ENCODE assay signal across 9 cellular contexts in the genomic region with DNA sequence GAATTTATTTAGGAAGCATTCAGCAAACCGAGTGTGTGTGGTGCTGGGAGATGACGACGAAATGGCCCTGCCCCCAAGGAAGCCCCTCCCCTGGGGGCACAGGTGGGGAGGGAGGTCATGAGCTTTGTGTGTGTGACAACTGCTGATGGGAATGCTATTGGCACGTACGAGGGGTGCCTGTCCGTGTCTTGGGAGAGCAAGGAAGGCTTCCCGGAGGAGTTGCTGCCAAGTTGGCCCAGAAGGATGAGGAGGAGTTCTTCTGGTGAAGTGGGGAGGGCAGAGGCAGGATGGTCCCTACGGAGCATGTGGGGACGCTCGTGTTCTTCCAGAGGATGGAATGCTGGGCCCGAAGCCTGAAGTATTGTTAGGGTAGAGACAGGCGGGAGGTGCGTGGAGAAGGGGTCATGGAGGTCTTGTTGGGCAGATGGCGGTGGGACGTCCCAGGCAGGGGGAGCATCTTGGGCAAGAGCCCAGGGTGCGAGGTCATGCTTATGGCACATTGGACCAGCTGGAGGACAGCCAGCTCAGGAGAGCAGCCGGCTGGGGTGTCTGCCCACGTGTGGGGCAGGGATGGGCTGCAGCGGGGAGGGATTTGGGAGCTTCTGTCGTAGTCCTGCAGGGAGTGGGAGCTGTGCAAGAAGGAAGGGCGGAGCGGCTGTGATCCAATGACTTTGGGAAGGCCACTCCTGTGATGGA. TPM values are rescaled to one million over a fixed set of nuclear protein-coding genes. Genes with fewer than 3 reads are reported as not detected.
DNase-seq lines count a peak whose midpoint lies in the region; ATAC-seq and TF ChIP-seq lines count a peak whose summit lies in the region.
"Had no signal": no experiment of that assay in that cellular context is flagged by ENCODE, and none has a peak within 500 bp of the region (broad histone marks: within the 10 kb centered on the region; RNA-seq: fewer than 3 reads in every experiment).

No MANE protein-coding gene starts in this region.

- H2BK5ac ChIP-seq in trophoblast cell (ENCODE audit: low read depth, low read length, poor library complexity): no peak overlapping the region

- intact Hi-C loops in Caco-2 (cut with micrococcal nuclease; ENCODE audit: unreplicated experiment): no loop called here
- intact Hi-C loops in esophagus muscularis mucosa (cut with DNase I): no loop called here

- CTCF ChIA-PET in Caco-2 (lab: Charles Lee): no interaction called here

- peaks cover 14% of the 10 kb centered on the region for H3K79me1 ChIP-seq in trophoblast cell (ENCODE audit: low read length)

- peak overlapping the region; percentile 3 for H2BK120ac ChIP-seq in trophoblast cell (ENCODE audit: insufficient read depth, low read length, poor library complexity)

- H3K18ac ChIP-seq in trophoblast cell (ENCODE audit: low read length): peak overlapping the region; percentile 58

- no peak overlapping the region for H4K12ac ChIP-seq in trophoblast cell (ENCODE audit: low read depth, low read length)

- peak overlapping the region; percentile 34 for H2BK12ac ChIP-seq in trophoblast cell (ENCODE audit: low read length)

- H3K9me3 ChIP-seq in Caco-2 (no peaks in the 10 kb centered on the region), Peyer's patch (no peaks in the 10 kb centered on the region), esophagus muscularis mucosa (no peaks in the 10 kb centered on the region), trophoblast cell (ENCODE audit: insufficient read depth, low read depth, low read length) (no peaks in the 10 kb centered on the region), WERI-Rb-1 (ENCODE audit: severe bottlenecking) (no peaks in the 10 kb centered on the region)
- H3K9me3 ChIP-seq: sigmoid colon had no signal

- H4K8ac ChIP-seq in trophoblast cell (ENCODE audit: low read depth, low read length): no peak overlapping the region

- H3K9me3 Mint-ChIP-seq in Caco-2 (ENCODE audit: unreplicated experiment): no peaks in the 10 kb centered on the region

- POLR2A ChIA-PET in Caco-2 (lab: Charles Lee): no interaction called here

- WGBS in esophagus muscularis mucosa: 71% methylated on average over 18 of the region's 22 CpGs
- WGBS in trophoblast cell (ENCODE audit: extremely low coverage, insufficient coverage, insufficient read length): no CpG with 5 or more reads among the region's 22 CpGs

- H3K4me1 ChIP-seq in Caco-2 (peaks cover 10% of the 10 kb centered on the region), Peyer's patch (peaks cover 5 to 41% (median 8%) of the 10 kb centered on the region in 4 donors), esophagus muscularis mucosa (peaks cover 49 to 55% (median 51%) of the 10 kb centered on the region in 4 donors), trophoblast cell (ENCODE audit: control insufficient read depth in 1 of 2, insufficient read depth in 2 of 2, low read length in 2 of 2) (peaks cover 21 to 22% of the 10 kb centered on the region in 2 experiments)

- TF ChIP-seq POLR2A in Peyer's patch (IDR thresholded peaks at IDR 0.05) (no peak), esophagus muscularis mucosa (IDR thresholded peaks at IDR 0.05; ENCODE audit: low read depth) (no peak)

- no TSS peak for BruUV-seq in Caco-2 (replicated peaks; lab: Mats Ljungman, UMichigan)

- H3K4me3 Mint-ChIP-seq in Caco-2 (ENCODE audit: unreplicated experiment): no peak overlapping the region

- H3K27me3 ChIP-seq in Caco-2 (replicated peaks; ENCODE audit: control insufficient read depth, insufficient read depth, low read length): no peaks in the 10 kb centered on the region
- no peaks in the 10 kb centered on the region for H3K27me3 ChIP-seq in Peyer's patch
- H3K27me3 ChIP-seq in esophagus muscularis mucosa: no peaks in the 10 kb centered on the region
- no peaks in the 10 kb centered on the region for H3K27me3 ChIP-seq in trophoblast cell (ENCODE audit: insufficient read depth, low read length)
- no peaks in the 10 kb centered on the region for H3K27me3 ChIP-seq in WERI-Rb-1 (ENCODE audit: insufficient read depth, low read depth, severe bottlenecking)
- H3K27me3 ChIP-seq: sigmoid colon had no signal

- no peak overlapping the region for H3K4me2 ChIP-seq in trophoblast cell (ENCODE audit: low read length)

- H2AFZ ChIP-seq in trophoblast cell (ENCODE audit: insufficient read depth, low read length, poor library complexity): no peak overlapping the region

- peaks cover 25% of the 10 kb centered on the region for H3K4me1 Mint-ChIP-seq in Caco-2 (ENCODE audit: low read depth, unreplicated experiment)

- no peak for TF ChIP-seq CTCF in Caco-2 (IDR thresholded peaks at IDR 0.05; ENCODE audit: insufficient read depth in 1 of 2, low read depth in 1 of 2, low read length in 1 of 2, severe bottlenecking in 1 of 2, unreplicated experiment in 1 of 2)
- TF ChIP-seq CTCF in Peyer's patch (IDR thresholded peaks at IDR 0.05): no peak
- no peak for TF ChIP-seq CTCF in esophagus muscularis mucosa (IDR thresholded peaks at IDR 0.05)
- TF ChIP-seq CTCF in WERI-Rb-1 (IDR thresholded peaks at IDR 0.05; ENCODE audit: low read depth, low read length): no peak

- peak overlapping the region; percentile 15 for H2AK5ac ChIP-seq in trophoblast cell (ENCODE audit: low read length)

- H3K4ac ChIP-seq in trophoblast cell (ENCODE audit: low read depth, low read length): peak overlapping the region; percentile 2

- ATAC-seq in GM19395 (IDR thresholded peaks at IDR 0.05; ENCODE audit: unreplicated experiment): no peak

- peaks cover 34% of the 10 kb centered on the region for H3K36me3 Mint-ChIP-seq in Caco-2 (ENCODE audit: insufficient read depth, unreplicated experiment)

- peaks cover 4% of the 10 kb centered on the region for H3K79me2 ChIP-seq in trophoblast cell (ENCODE audit: control insufficient read depth, insufficient read depth, low read length, poor library complexity)

- no peak overlapping the region for H3K4me3 ChIP-seq in Caco-2 (ENCODE audit: low read depth, low read length)
- no peak overlapping the region for H3K4me3 ChIP-seq in Peyer's patch
- H3K4me3 ChIP-seq in esophagus muscularis mucosa: no peak overlapping the region
- no peak overlapping the region for H3K4me3 ChIP-seq in trophoblast cell (ENCODE audit: low read depth, low read length)
- H3K4me3 ChIP-seq in WERI-Rb-1 (ENCODE audit: low read depth, low read length): no peak overlapping the region
- H3K4me3 ChIP-seq: sigmoid colon had no signal

- H3K9ac ChIP-seq in trophoblast cell (ENCODE audit: low read length): no peak overlapping the region

- peak overlapping the region; percentile 57 for H4K91ac ChIP-seq in trophoblast cell (ENCODE audit: low read depth, low read length)

- no peak for TF ChIP-seq EP300 in esophagus muscularis mucosa (IDR thresholded peaks at IDR 0.05)

- H3K27me3 Mint-ChIP-seq in Caco-2 (ENCODE audit: insufficient read depth, unreplicated experiment): no peaks in the 10 kb centered on the region

- DNase-seq in Caco-2 (no peak), Peyer's patch (peak in 1 of 3 donors; percentile 36), esophagus muscularis mucosa (ENCODE audit: extremely low spot score) (no peak), trophoblast cell (no peak), WERI-Rb-1 (no peak), NCI-H2171 (lab: John Stamatoyannopoulos, UW) (no peak)
- no peak for DNase-seq in stimulated activated CD4-positive, alpha-beta T cell treated with anti-CD3 and anti-CD28 coated beads, Interleukin-4, amount 100 ng/mL, for 1 hour
- DNase-seq: sigmoid colon had no signal

- no peak overlapping the region for H3K23ac ChIP-seq in trophoblast cell (ENCODE audit: low read length)

- peak overlapping the region; percentile 23 for H3K14ac ChIP-seq in trophoblast cell (ENCODE audit: low read length)

- peaks cover 1% of the 10 kb centered on the region for H3K36me3 ChIP-seq in Caco-2 (ENCODE audit: control insufficient read depth, insufficient read depth, low read length)
- H3K36me3 ChIP-seq in Peyer's patch: peaks cover 0 to 14% (median 0%) of the 10 kb centered on the region in 3 donors
- H3K36me3 ChIP-seq in esophagus muscularis mucosa: peaks cover 0 to 7% (median 2%) of the 10 kb centered on the region in 4 donors
- H3K36me3 ChIP-seq in trophoblast cell (ENCODE audit: control insufficient read depth in 1 of 2, insufficient read depth in 2 of 2, low read length in 2 of 2): peaks cover 3 to 9% of the 10 kb centered on the region in 2 experiments
- H3K36me3 ChIP-seq in WERI-Rb-1: peaks cover 10% of the 10 kb centered on the region

- peak overlapping the region; percentile 84 for H3K27ac Mint-ChIP-seq in Caco-2 (ENCODE audit: unreplicated experiment)

- peak overlapping the region; percentile 8 to 80 (median 61) for H3K27ac ChIP-seq in Peyer's patch
- H3K27ac ChIP-seq in esophagus muscularis mucosa (replicated peaks in 1 of 4): peak overlapping the region; percentile 61 to 75 (median 68)
- no peak overlapping the region for H3K27ac ChIP-seq in trophoblast cell (ENCODE audit: low read depth, low read length)
- H3K27ac ChIP-seq in WERI-Rb-1: no peak overlapping the region

RNA-seq across cellular contexts. Expression of a gene that starts 46.1 kb away (rescaled TPM):
- total RNA-seq in Caco-2 (2022) (45.0 and 47.9 TPM in 2 replicates), Peyer's patch (10 to 100 TPM; 26.8 to 47.2 (median 34.0) TPM), esophagus muscularis mucosa (10 to 100 TPM; 17.0 to 25.3 (median 25.1) TPM)
- 22.0 and 25.0 TPM in 2 replicates for polyA plus RNA-seq in trophoblast cell (2013)

Comparison
In these comparisons a context has a peak if more than half of its experiments do, and no peak if none do; other contexts are left out.
1. H3K27ac ChIP-seq: peak in Peyer's patch (4 of 4) and esophagus muscularis mucosa (4 of 4); none in trophoblast cell (single experiment) and WERI-Rb-1 (single experiment).